In the genomic region with DNA sequence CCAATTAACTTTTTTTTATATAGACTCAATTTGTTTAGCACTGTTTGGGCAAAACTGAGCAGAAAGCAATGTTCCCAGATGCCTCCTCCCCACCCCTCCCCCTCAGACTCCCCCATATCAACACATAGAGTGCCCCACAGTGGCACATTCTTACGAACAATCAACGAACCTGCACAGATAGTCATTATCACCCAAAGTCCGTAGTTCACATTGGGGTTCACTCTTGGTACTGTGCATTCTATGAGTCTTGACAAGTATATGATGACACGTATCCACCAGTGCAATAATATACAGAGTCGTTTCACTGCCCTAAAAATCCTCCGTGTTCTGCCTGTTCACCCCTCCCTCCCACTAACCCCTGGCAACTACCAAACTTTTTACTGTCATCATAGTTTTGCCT, we compare ENCODE assay signal across 33 cellular contexts.
"Had no signal": no experiment of that assay in that cellular context is flagged by ENCODE, and none has a peak within 500 bp of the region (broad histone marks: within the 10 kb centered on the region; RNA-seq: fewer than 3 reads in every experiment).

No MANE protein-coding gene starts in this region.

- H3K27ac ChIP-seq: brain microvascular endothelial cell, esophagus muscularis mucosa, gastroesophageal sphincter, WERI-Rb-1 had no signal

- H3K36me3 Mint-ChIP-seq: activated naive CD8-positive, alpha-beta T cell had no signal

- H3K9me3 Mint-ChIP-seq: activated B cell treated with CpG ODN at 0.5 μM for 24 hours; activated CD8-positive, alpha-beta T cell treated with anti-CD3 and anti-CD28 coated beads for 36 hours; activated T-cell treated with anti-CD3 and anti-CD28 coated beads, Interleukin-2, amount 50 U/mL, for 4 hours; activated T-helper 17 cell treated with anti-CD3 and anti-CD28 coated beads, Interleukin-2, amount 50 U/mL, for 72 hours; central memory CD8-positive, alpha-beta T cell; effector memory CD8-positive, alpha-beta T cell; T-helper 2 cell treated with Interferon-gamma antibody and Interleukin-4, amounts not matched to agents 5 μg/mL and 100 μg/mL, for 36 hours had no signal

- H3K4me1 Mint-ChIP-seq: activated B cell treated with CpG ODN at 0.5 μM for 24 hours; activated T-helper 17 cell treated with anti-CD3 and anti-CD28 coated beads, Interleukin-2, amount 50 U/mL, for 72 hours; central memory CD8-positive, alpha-beta T cell; T-helper 17 cell had no signal

- H3K27ac Mint-ChIP-seq: activated B cell treated with CpG ODN at 0.5 μM for 24 hours; activated CD8-positive, alpha-beta T cell treated with anti-CD3 and anti-CD28 coated beads for 36 hours; activated naive CD8-positive, alpha-beta T cell; activated T-helper 17 cell treated with anti-CD3 and anti-CD28 coated beads, Interleukin-2, amount 50 U/mL, for 72 hours; effector memory CD8-positive, alpha-beta T cell; T-helper 17 cell; T-helper 2 cell treated with Interferon-gamma antibody and Interleukin-4, amounts not matched to agents 5 μg/mL and 100 μg/mL, for 36 hours had no signal

- H3K36me3 ChIP-seq: brain microvascular endothelial cell, esophagus muscularis mucosa, gastroesophageal sphincter, WERI-Rb-1 had no signal

- DNase-seq: activated B cell treated with CpG ODN at 0.5 μM for 24 hours; activated CD4-positive, alpha-beta T cell treated with anti-CD3 and anti-CD28 coated beads for 48 hours; activated CD4-positive, alpha-beta T cell treated with anti-CD3 and anti-CD28 coated beads, Interleukin-2, amount 50 U/mL, for 1 hour; activated CD4-positive, alpha-beta T cell treated with anti-CD3 and anti-CD28 coated beads, Interleukin-2, amount 50 U/mL, for 48 hours; activated CD8-positive, alpha-beta memory T cell treated with anti-CD3 and anti-CD28 coated beads for 24 hours; activated CD8-positive, alpha-beta T cell treated with anti-CD3 and anti-CD28 coated beads for 36 hours; activated effector memory CD4-positive, alpha-beta T cell treated with Interleukin-2 at 50 U/mL for 16 hours; activated gamma-delta T cell treated with Interleukin-2 at 50 U/mL for 16 hours; activated naive CD4-positive, alpha-beta T cell treated with anti-CD3 and anti-CD28 coated beads, Interleukin-2, amount 50 U/mL, for 16 hours; activated naive CD4-positive, alpha-beta T cell treated with Interleukin-2 at 50 U/mL for 16 hours; activated T-cell treated with anti-CD3 and anti-CD28 coated beads, Interleukin-2, amount 50 U/mL, for 4 hours; amniotic stem cell; anterior cingulate cortex; brain microvascular endothelial cell; cortex of kidney; dermis blood vessel endothelial cell; effector CD4-positive, alpha-beta T cell; effector memory CD8-positive, alpha-beta T cell; erythroblast; foreskin melanocyte; T-helper 17 cell; T1000; WERI-Rb-1 had no signal

- H3K4me3 Mint-ChIP-seq: activated B cell treated with CpG ODN at 0.5 μM for 24 hours; activated CD8-positive, alpha-beta T cell treated with anti-CD3 and anti-CD28 coated beads for 36 hours; activated naive CD8-positive, alpha-beta T cell; activated T-cell treated with anti-CD3 and anti-CD28 coated beads, Interleukin-2, amount 50 U/mL, for 4 hours; activated T-helper 17 cell treated with anti-CD3 and anti-CD28 coated beads, Interleukin-2, amount 50 U/mL, for 72 hours; central memory CD8-positive, alpha-beta T cell; effector memory CD8-positive, alpha-beta T cell; T-helper 17 cell; T-helper 2 cell treated with Interferon-gamma antibody and Interleukin-4, amounts not matched to agents 5 μg/mL and 100 μg/mL, for 36 hours had no signal

- H3K4me3 ChIP-seq: esophagus muscularis mucosa, gastroesophageal sphincter had no signal

- ATAC-seq: activated CD4-positive, CD25-positive, alpha-beta regulatory T cell treated with anti-CD3 and anti-CD28 coated beads, Interleukin-2, amount 50 U/mL, for 24 hours; activated CD8-positive, alpha-beta T cell treated with anti-CD3 and anti-CD28 coated beads for 36 hours; activated T-cell treated with anti-CD3 and anti-CD28 coated beads, Interleukin-2, amount 50 U/mL, for 4 hours; activated T-helper 17 cell treated with anti-CD3 and anti-CD28 coated beads, Interleukin-2, amount 50 U/mL, for 72 hours; effector memory CD8-positive, alpha-beta T cell; gastroesophageal sphincter; T-helper 17 cell had no signal

- H3K9me3 ChIP-seq: esophagus muscularis mucosa, gastroesophageal sphincter had no signal

- H3K27me3 Mint-ChIP-seq: activated CD8-positive, alpha-beta T cell treated with anti-CD3 and anti-CD28 coated beads for 36 hours; activated naive CD8-positive, alpha-beta T cell; activated T-helper 17 cell treated with anti-CD3 and anti-CD28 coated beads, Interleukin-2, amount 50 U/mL, for 72 hours; central memory CD8-positive, alpha-beta T cell had no signal

- H3K4me1 ChIP-seq: gastroesophageal sphincter had no signal

- FAIRE-seq: astrocyte, bronchial epithelial cell, colon had no signal

- H3K27me3 ChIP-seq: brain microvascular endothelial cell, esophagus muscularis mucosa, gastroesophageal sphincter had no signal
